14 cellular contexts compared by ENCODE assay signal in genomic region chr17:1959871-1960569, GRCh38.
DNase-seq lines count a peak whose midpoint lies in the region; ATAC-seq, FAIRE-seq and TF ChIP-seq lines count a peak whose summit lies in the region.
"Had no signal": no experiment of that assay in that cellular context is flagged by ENCODE, and none has a peak within 500 bp of the region (broad histone marks: within the 10 kb centered on the region; RNA-seq: fewer than 3 reads in every experiment).

No MANE protein-coding gene starts in this region.

- H3K27ac ChIP-seq in neural progenitor cell = no peak overlapping the region

- intact Hi-C loops in left cardiac atrium (cut with DNase I) = no loop called here
- intact Hi-C loops in Right ventricle myocardium inferior (cut with DNase I) = no loop called here

- ATAC-seq in left cardiac atrium = peak; percentile 48 to 69
- ATAC-seq in Right ventricle myocardium inferior = no peak

- no peak overlapping the region for H2AFZ ChIP-seq in neural progenitor cell (replicated peaks)

- peaks cover 21% of the 10 kb centered on the region for H3K4me1 ChIP-seq in neural progenitor cell

- peaks cover 43% of the 10 kb centered on the region for H3K4me1 Mint-ChIP-seq in neural progenitor cell

- no peak overlapping the region for H3K4me2 ChIP-seq in neural progenitor cell

- DNase-seq in left cardiac atrium (no peak), Right ventricle myocardium inferior (ENCODE audit: missing footprints) (no peak), fibroblast of gingiva (ENCODE audit: low read depth) (peak; percentile 58), neural progenitor cell (ENCODE audit: low spot score) (no peak), GM19240 (ENCODE audit: insufficient read length, low spot score) (no peak), frontal cortex (ENCODE audit: low spot score in 2 of 2) (no peak)
- DNase-seq in NK-92 treated with Interleukin-12 subunit alpha and Interleukin-12 subunit beta, amount 100 ng/mL, for 24 hours (lab: John Stamatoyannopoulos, UW) = no peak
- DNase-seq in effector CD8-positive, alpha-beta T cell (lab: John Stamatoyannopoulos, UW) = no peak
- DNase-seq: activated naive CD4-positive, alpha-beta T cell; DMS 273 treated with DMSO at 0.1 percent for 48 hours; HCEC 1CT; NCI-H1694 treated with DMSO at 0.1 percent for 48 hours had no signal

- H3K27me3 Mint-ChIP-seq in neural progenitor cell (ENCODE audit: insufficient read depth, low read depth) = peaks cover 13% of the 10 kb centered on the region

- no peaks in the 10 kb centered on the region for H3K9me3 ChIP-seq in neural progenitor cell (ENCODE audit: low read depth)

- H3K27me3 ChIP-seq in neural progenitor cell = no peaks in the 10 kb centered on the region

- no peaks in the 10 kb centered on the region for H3K36me3 Mint-ChIP-seq in neural progenitor cell

- H3K4me3 Mint-ChIP-seq in neural progenitor cell = no peak overlapping the region

- peak overlapping the region; percentile 81 for H3K27ac Mint-ChIP-seq in neural progenitor cell

- H3K9ac ChIP-seq in neural progenitor cell = no peak overlapping the region

- peaks cover 29% of the 10 kb centered on the region for H3F3A ChIP-seq in neural progenitor cell (ENCODE audit: low read depth)

- H3K4me3 ChIP-seq in neural progenitor cell = no peak overlapping the region
- H3K4me3 ChIP-seq: SK-N-MC had no signal

- H4K20me1 ChIP-seq in neural progenitor cell (ENCODE audit: low read depth) = no peaks in the 10 kb centered on the region

- no peaks in the 10 kb centered on the region for H3K9me3 Mint-ChIP-seq in neural progenitor cell

- H3K36me3 ChIP-seq in neural progenitor cell = no peaks in the 10 kb centered on the region

- no peak for TF ChIP-seq CTCF in neural progenitor cell (IDR thresholded peaks at IDR 0.05)

- H3K79me2 ChIP-seq in neural progenitor cell (ENCODE audit: low read depth) = no peaks in the 10 kb centered on the region

- no peak for FAIRE-seq in frontal cortex (lab: Jason Lieb, UNC)
- FAIRE-seq: bronchial epithelial cell had no signal
